15 cellular contexts compared by ENCODE assay signal in the genomic region with DNA sequence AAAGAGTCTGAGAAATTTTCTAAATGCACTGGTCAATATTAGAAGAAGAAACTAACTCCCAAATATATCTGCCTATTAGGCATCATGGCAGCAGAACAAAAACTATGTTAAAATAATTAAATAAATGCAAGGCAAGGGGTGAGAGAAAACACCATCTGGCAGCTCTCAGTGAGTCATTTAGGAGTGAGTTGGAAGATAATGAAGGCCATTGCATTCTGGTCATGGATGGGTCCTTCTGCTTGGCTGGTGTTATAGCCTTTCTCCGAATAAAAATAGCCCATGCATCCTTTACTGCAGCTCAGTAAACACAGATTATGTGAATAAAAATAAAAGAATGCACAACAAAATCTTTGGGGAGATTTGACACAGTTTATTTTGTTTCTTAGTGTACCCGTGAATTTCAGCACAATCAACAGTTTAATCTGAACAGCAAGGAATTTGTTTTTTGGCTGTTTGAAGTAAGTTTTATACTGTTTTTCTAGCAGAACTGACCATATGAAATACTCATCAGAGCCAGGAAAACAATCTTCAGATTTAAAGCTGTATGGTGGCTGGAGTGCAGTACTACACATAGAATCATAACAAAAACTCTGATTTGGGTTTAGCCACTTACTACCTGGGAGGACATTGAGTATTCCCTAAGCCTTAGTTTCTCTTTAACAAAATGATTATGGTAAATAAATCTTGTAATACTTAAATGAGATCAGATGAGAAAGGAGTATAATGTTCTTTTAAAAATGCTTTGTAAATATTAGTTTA.
DNase-seq lines count a peak whose midpoint lies in the region; ATAC-seq lines count a peak whose summit lies in the region.
"Had no signal": no experiment of that assay in that cellular context is flagged by ENCODE, and none has a peak within 500 bp of the region (broad histone marks: within the 10 kb centered on the region; RNA-seq: fewer than 3 reads in every experiment).

No MANE protein-coding gene starts in this region.

- no peak for ATAC-seq in GM18517 (IDR thresholded peaks at IDR 0.05; ENCODE audit: unreplicated experiment)
- no peak for ATAC-seq in GM21723 (IDR thresholded peaks at IDR 0.05; ENCODE audit: unreplicated experiment)
- ATAC-seq: upper lobe of right lung had no signal

- peak; percentile 16 for DNase-seq in GM03348 (ENCODE audit: low spot score)
- DNase-seq in NCI-H2227 (lab: John Stamatoyannopoulos, UW; ENCODE audit: unreplicated experiment), result peak; percentile 10
- peak; percentile 68 for DNase-seq in cerebellum (ENCODE audit: low spot score)
- peak; percentile 9 for DNase-seq in non-pigmented ciliary epithelial cell (ENCODE audit: low read depth)
- DNase-seq in 8988T, result no peak
- DNase-seq: activated naive CD4-positive, alpha-beta T cell; GF-D8; H7; head of caudate nucleus; naive B cell; NCI-H1417 treated with DMSO at 0.1 percent for 48 hours; stimulated activated CD4-positive, alpha-beta T cell treated with anti-CD3 and anti-CD28 coated beads, Interleukin-2, amount 100 ng/mL, for 48 hours; upper lobe of right lung had no signal
